In genomic region chr4:96247096-96247495, GRCh38 we compare ENCODE assay signal across 3 cellular contexts.
"Had no signal": no experiment of that assay in that cellular context is flagged by ENCODE, and none has a peak within 500 bp of the region (broad histone marks: within the 10 kb centered on the region; RNA-seq: fewer than 3 reads in every experiment).

No MANE protein-coding gene starts in this region.

- H3K4me3 ChIP-seq: GM12878 had no signal

- DNase-seq: GDM1, GF-D8 had no signal

- ATAC-seq: GM12878 had no signal
